1 cellular context compared by ENCODE assay signal in genomic region chr17:68579194-68579900, GRCh38.
TF ChIP-seq lines count a peak whose summit lies in the region.

No MANE protein-coding gene starts in this region.

TF ChIP-seq in HepG2, 621 proteins besides CTCF, POLR2A, EP300 and RAD21 (continues in another document):
- TF ChIP-seq ZNF138 (CRISPR knock-in tag; IDR thresholded peaks at IDR 0.05; ENCODE audit: low read depth), result no peak
- TF ChIP-seq HNF4G (IDR thresholded peaks at IDR 0.05; ENCODE audit: borderline replicate concordance, low read depth, low read length), result peak; percentile 40; the same call in 1 of the 2 replicates
- no peak for TF ChIP-seq HNF4G (CRISPR knock-in tag; IDR thresholded peaks at IDR 0.05; ENCODE audit: borderline replicate concordance, low read depth)
- no peak for TF ChIP-seq ZNF746 (CRISPR knock-in tag; IDR thresholded peaks at IDR 0.05)
- TF ChIP-seq HBP1 (CRISPR knock-in tag; IDR thresholded peaks at IDR 0.05; ENCODE audit: low read depth), result no peak
- no peak for TF ChIP-seq ZNF18 (CRISPR knock-in tag; IDR thresholded peaks at IDR 0.05; ENCODE audit: insufficient replicate concordance)
- peak; percentile 15; the same call in 1 of the 2 replicates for TF ChIP-seq MAFF (IDR thresholded peaks at IDR 0.05; ENCODE audit: low read depth, low read length)
- no peak for TF ChIP-seq ZFP37 (CRISPR knock-in tag; IDR thresholded peaks at IDR 0.05; ENCODE audit: borderline replicate concordance)
- no peak for TF ChIP-seq SMYD3 (CRISPR knock-in tag; IDR thresholded peaks at IDR 0.05)
- 0 out of 2 replicates have a peak, but pooled peaks have one; percentile 0 for TF ChIP-seq ARID4A (CRISPR knock-in tag; IDR thresholded peaks at IDR 0.05; ENCODE audit: borderline replicate concordance)
- TF ChIP-seq BCL3 (CRISPR knock-in tag; IDR thresholded peaks at IDR 0.05), result no peak
- no peak for TF ChIP-seq ZNF773 (CRISPR knock-in tag; IDR thresholded peaks at IDR 0.05; ENCODE audit: borderline replicate concordance)
- peak; percentile 30; the same call in 1 of the 2 replicates for TF ChIP-seq ZNF644 (CRISPR knock-in tag; IDR thresholded peaks at IDR 0.05; ENCODE audit: low read depth)
- no peak for TF ChIP-seq ELK4 (CRISPR knock-in tag; IDR thresholded peaks at IDR 0.05; ENCODE audit: borderline replicate concordance)
- TF ChIP-seq TBX2 (CRISPR knock-in tag; IDR thresholded peaks at IDR 0.05; ENCODE audit: borderline replicate concordance), result no peak
- no peak for TF ChIP-seq KLF15 (CRISPR knock-in tag; IDR thresholded peaks at IDR 0.05; ENCODE audit: borderline replicate concordance)
- TF ChIP-seq DPF2 (CRISPR knock-in tag; IDR thresholded peaks at IDR 0.05; ENCODE audit: borderline replicate concordance, low read depth), result 0 out of 2 replicates have a peak, but pooled peaks have one; percentile 50
- TF ChIP-seq PAXIP1 (CRISPR knock-in tag; conservative IDR thresholded peaks at IDR 0.05), result no peak
- no peak for TF ChIP-seq NFIC (IDR thresholded peaks at IDR 0.05; ENCODE audit: low read length)
- TF ChIP-seq TRAFD1 (CRISPR knock-in tag; IDR thresholded peaks at IDR 0.05; ENCODE audit: borderline replicate concordance), result no peak
- peak; percentile 33 for TF ChIP-seq ZNF407 (CRISPR knock-in tag; IDR thresholded peaks at IDR 0.05; ENCODE audit: not compliant biosample characterization)
- no peak for TF ChIP-seq ZNF451 (CRISPR knock-in tag; IDR thresholded peaks at IDR 0.05)
- 0 out of 2 replicates have a peak, but pooled peaks have one; percentile 35 for TF ChIP-seq SSRP1 (CRISPR knock-in tag; IDR thresholded peaks at IDR 0.05)
- TF ChIP-seq ZNF841 (CRISPR knock-in tag; IDR thresholded peaks at IDR 0.05; ENCODE audit: borderline replicate concordance), result no peak
- no peak for TF ChIP-seq IKZF4 (CRISPR knock-in tag; IDR thresholded peaks at IDR 0.05; ENCODE audit: borderline replicate concordance, low read depth, not compliant biosample characterization)
- TF ChIP-seq ZNF263 (CRISPR knock-in tag; IDR thresholded peaks at IDR 0.05), result peak; percentile 74
